17 cellular contexts compared by ENCODE assay signal in the genomic region with DNA sequence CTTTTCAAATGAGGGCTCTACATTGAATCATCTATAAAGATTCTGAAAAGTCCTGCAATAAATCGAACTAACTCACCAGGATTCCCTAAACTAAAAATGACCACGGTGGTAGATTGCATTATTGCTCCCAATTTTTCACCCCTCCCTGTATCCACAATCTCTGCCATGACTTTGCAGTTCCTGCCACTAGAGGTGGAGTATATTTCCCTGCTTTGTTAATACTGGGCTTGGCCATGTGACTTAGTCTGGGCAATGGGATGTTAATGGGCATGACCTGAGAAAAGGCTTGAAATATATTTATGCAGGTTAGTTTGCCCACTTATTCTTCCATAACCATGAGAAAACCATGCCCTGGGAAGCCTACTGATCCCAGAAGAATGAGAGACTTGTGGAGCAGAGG. TPM values are rescaled to one million over a fixed set of nuclear protein-coding genes. Genes with fewer than 3 reads are reported as not detected.
DNase-seq lines count a peak whose midpoint lies in the region; ATAC-seq, FAIRE-seq and TF ChIP-seq lines count a peak whose summit lies in the region.
"Had no signal": no experiment of that assay in that cellular context is flagged by ENCODE, and none has a peak within 500 bp of the region (broad histone marks: within the 10 kb centered on the region; RNA-seq: fewer than 3 reads in every experiment).

No MANE protein-coding gene starts in this region.

- ATAC-seq in A549 (peak; percentile 23 to 58; a peak in 3 of 6 replicates), PC-3 (peak; percentile 34)
- ATAC-seq in stimulated activated naive CD8-positive, alpha-beta T cell treated with anti-CD3 and anti-CD28 coated beads, Interleukin-15, Interleukin-2, amounts not matched to agents 100 U/mL and 50 U/mL, for 24 hours, result no peak
- ATAC-seq: GM23338 had no signal

- intact Hi-C loops in PC-3 (cut with micrococcal nuclease), result no loop called here

- no peak overlapping the region for H2AFZ ChIP-seq in PC-3 (ENCODE audit: low read length)
- H2AFZ ChIP-seq: GM23338 had no signal

- DNase-seq in A549 (ENCODE audit: low read depth in 1 of 2, low spot score in 1 of 2), result peak in 1 of 2 experiments; percentile 19
- DNase-seq in HCEC 1CT, result peak; percentile 17
- peak; percentile 31 for DNase-seq in PC-3
- no peak for DNase-seq in superior temporal gyrus (ENCODE audit: extremely low spot score)
- no peak for DNase-seq in RCC 7860 (ENCODE audit: low spot score)
- no peak for DNase-seq in stimulated activated naive CD8-positive, alpha-beta T cell treated with anti-CD3 and anti-CD28 coated beads, Interleukin-15, Interleukin-2, amounts not matched to agents 100 U/mL and 50 U/mL, for 24 hours
- DNase-seq: CD4-positive, alpha-beta memory T cell; DMS153; DND-41; EL; KG1 had no signal

- no peaks in the 10 kb centered on the region for H4K20me1 ChIP-seq in PC-3 (ENCODE audit: low read length)
- H4K20me1 ChIP-seq: BLaER1 had no signal

- H3K9ac ChIP-seq in PC-3 (ENCODE audit: low read length), result no peak overlapping the region
- H3K9ac ChIP-seq: BLaER1 had no signal

- no peaks in the 10 kb centered on the region for H3K27me3 ChIP-seq in PC-3 (ENCODE audit: low read length)
- H3K27me3 ChIP-seq: BLaER1 had no signal

- BruUV-seq in PC-3 (replicated peaks; lab: Mats Ljungman, UMichigan), result no TSS peak

- TF ChIP-seq RAD21 in A549 (conservative IDR thresholded peaks at IDR 0.05 in 1 of 2, IDR thresholded peaks at IDR 0.05 in 1 of 2), result no peak

- H3K4me2 ChIP-seq in A549 (no peak overlapping the region), PC-3 (ENCODE audit: low read length) (no peak overlapping the region)
- H3K4me2 ChIP-seq: BLaER1, GM23338 had no signal

- TF ChIP-seq CTCF in A549 (IDR thresholded peaks at IDR 0.05) (no peak), PC-3 (conservative IDR thresholded peaks at IDR 0.05; ENCODE audit: low read depth, low read length) (no peak)

- CTCF ChIA-PET in A549 (lab: Yijun Ruan, JAX) (interaction anchor here (0.7 to 1.6 kb wide), 5 partner anchors 12 to 60 kb away, joined by 3 to 5 read pairs (median 4); no protein-coding TSS in a partner anchor), PC-3 (lab: Charles Lee) (no interaction called here)

- H3K9me2 ChIP-seq in PC-3 (replicated peaks; ENCODE audit: low read length), result no peaks in the 10 kb centered on the region

- 4% methylated on average over 2 of the region's 2 CpGs for WGBS in A549 (ENCODE audit: missing lambda C conversion rate)

- FAIRE-seq in A549 (lab: Jason Lieb, UNC) (no peak), RCC 7860 (lab: Jason Lieb, UNC) (no peak)
- FAIRE-seq: G401.6, GM12891, GM19239, H54 had no signal

- H3K36me3 ChIP-seq in PC-3 (ENCODE audit: low read depth, low read length), result no peaks in the 10 kb centered on the region
- H3K36me3 ChIP-seq: BLaER1 had no signal

- no peaks in the 10 kb centered on the region for H3K79me2 ChIP-seq in PC-3 (ENCODE audit: low read length)

- H3F3A ChIP-seq in PC-3 (ENCODE audit: low read length, unreplicated experiment), result no peaks in the 10 kb centered on the region

- POLR2A ChIA-PET in A549 (lab: Yijun Ruan, JAX) (no interaction called here), PC-3 (lab: Charles Lee; ENCODE audit: unreplicated experiment) (no interaction called here)

- no peaks in the 10 kb centered on the region for H3K4me1 ChIP-seq in A549
- 0 out of 2 replicates have a peak, but pooled peaks cover 5% of the 10 kb centered on the region for H3K4me1 ChIP-seq in PC-3 (ENCODE audit: insufficient read depth, low read length)

- no peak for TF ChIP-seq POLR2A in A549 (IDR thresholded peaks at IDR 0.05; ENCODE audit: low read length)

- TF ChIP-seq EP300 in A549 (IDR thresholded peaks at IDR 0.05), result no peak

- H3K27ac ChIP-seq in A549 (no peak overlapping the region), PC-3 (ENCODE audit: low read length) (no peak overlapping the region)
- H3K27ac ChIP-seq: BLaER1 had no signal

- no peak overlapping the region for H3K4me3 ChIP-seq in A549
- no peak overlapping the region for H3K4me3 ChIP-seq in PC-3 (ENCODE audit: low read length)
- H3K4me3 ChIP-seq: BLaER1, GM23338 had no signal

- H3K9me3 ChIP-seq in A549 (peaks cover 19% of the 10 kb centered on the region; the same call in 1 of the 3 replicates), PC-3 (ENCODE audit: low read length) (no peaks in the 10 kb centered on the region)

TF ChIP-seq in A549, 52 proteins besides CTCF, POLR2A, EP300 and RAD21:
- peak; percentile 28 for TF ChIP-seq MAFK (IDR thresholded peaks at IDR 0.05; ENCODE audit: partially characterized antibody)
- no peak for TF ChIP-seq FOXS1 (CRISPR knock-in tag; IDR thresholded peaks at IDR 0.05)

RNA-seq across cellular contexts. Expression of gene NOG, which starts 59.1 kb away (rescaled TPM):
- polyA plus RNA-seq in A549 (2011; rRNA removed), result 0.21 and 0.25 TPM in 2 replicates
- 1.5 and 2.0 TPM in 2 replicates for polyA plus RNA-seq in A549 (2012; cell fraction: cytosol; rRNA removed)
- 2.2 and 3.4 TPM in 2 replicates for polyA plus RNA-seq in A549 (2012; cell fraction: nucleus; rRNA removed)
- 0.67 to 0.92 TPM (median 0.73 TPM) in 3 replicates for polyA plus RNA-seq in A549 (2017; fragmentation: RNase III; extraction: RNeasy Plus Mini Kit Qiagen cat#74134 plus additional on column Dnase treatment)
- polyA minus RNA-seq in A549 (2011; rRNA and poly(A)+ RNA removed), result 0.21 TPM in 1 of 2 replicates, not detected in the other
- 23.9 and 30.6 TPM in 2 replicates for total RNA-seq in PC-3 (2014; rRNA removed)

Comparison
In these comparisons a context has a peak if more than half of its experiments do, and no peak if none do; other contexts are left out.
1. DNase-seq: peak in HCEC 1CT (single experiment) and PC-3 (single experiment); none in superior temporal gyrus (single experiment), RCC 7860 (single experiment) and stimulated activated naive CD8-positive, alpha-beta T cell treated with anti-CD3 and anti-CD28 coated beads, Interleukin-15, Interleukin-2, amounts not matched to agents 100 U/mL and 50 U/mL, for 24 hours (single experiment).